Comparison of ENCODE assay signal across 27 cellular contexts in genomic region chr17:52138350-52138749, GRCh38. TPM values are rescaled to one million over a fixed set of nuclear protein-coding genes. Genes with fewer than 3 reads are reported as not detected.
"Had no signal": no experiment of that assay in that cellular context is flagged by ENCODE, and none has a peak within 500 bp of the region (broad histone marks: within the 10 kb centered on the region; RNA-seq: fewer than 3 reads in every experiment).

No MANE protein-coding gene starts in this region.

- DNase-seq: dorsolateral prefrontal cortex; effector CD4-positive, alpha-beta T cell; foreskin melanocyte; glutamatergic neuron; heart right ventricle; hippocampal formation; kidney glomerular epithelial cell; left ventricle myocardium superior; lower lobe of right lung; natural killer cell; right cardiac atrium; sigmoid colon; stimulated activated CD4-positive, alpha-beta T cell treated with anti-CD3 and anti-CD28 coated beads, Interleukin-2, amount 100 ng/mL, for 24 hours; stimulated activated CD4-positive, alpha-beta T cell treated with anti-CD3 and anti-CD28 coated beads, Interleukin-4, amount 100 ng/mL, for 24 hours; stimulated activated naive CD4-positive, alpha-beta T cell treated with Interleukin-2 at 50 U/mL for 16 hours; stomach; thyroid gland; trophoblast cell had no signal

- H3K27ac ChIP-seq: esophagus muscularis mucosa, heart right ventricle, lower lobe of right lung, prostate gland, sigmoid colon, thyroid gland, vagina had no signal

- H3K9me3 ChIP-seq: esophagus muscularis mucosa, heart right ventricle, lower lobe of right lung, prostate gland, sigmoid colon, stomach, thyroid gland, vagina had no signal

- H3K27me3 ChIP-seq: esophagus muscularis mucosa, sigmoid colon, stomach, thyroid gland, vagina had no signal

- ATAC-seq: heart right ventricle; left ventricle myocardium superior; lower lobe of right lung; natural killer cell; right cardiac atrium; stimulated activated effector memory CD8-positive, alpha-beta T cell treated with anti-CD3 and anti-CD28 coated beads, Interleukin-12 subunit alpha, Interleukin-12 subunit beta, amount 100 ng/mL, for 72 hours had no signal

- H3K4me1 ChIP-seq: heart right ventricle, lower lobe of right lung, prostate gland, sigmoid colon, thyroid gland, vagina had no signal

- H3K36me3 ChIP-seq: esophagus muscularis mucosa, heart right ventricle, lower lobe of right lung, prostate gland, sigmoid colon, stomach, thyroid gland, vagina had no signal

- H3K4me3 ChIP-seq: dorsolateral prefrontal cortex, esophagus muscularis mucosa, heart right ventricle, lower lobe of right lung, prostate gland, sigmoid colon, stomach, thyroid gland, vagina had no signal

RNA-seq across cellular contexts. Expression of gene CA10, which starts 20.2 kb away (rescaled TPM):
- total RNA-seq: esophagus muscularis mucosa, fibroblast of lung, heart right ventricle, left ventricle myocardium superior, lower lobe of right lung, natural killer cell, neural crest cell, osteocyte, right cardiac atrium, subcutaneous adipose tissue, thyroid gland, ureter had no signal
- polyA plus RNA-seq: fibroblast of lung, heart right ventricle, stomach had no signal
